1 cellular context compared by ENCODE assay signal in the genomic region with DNA sequence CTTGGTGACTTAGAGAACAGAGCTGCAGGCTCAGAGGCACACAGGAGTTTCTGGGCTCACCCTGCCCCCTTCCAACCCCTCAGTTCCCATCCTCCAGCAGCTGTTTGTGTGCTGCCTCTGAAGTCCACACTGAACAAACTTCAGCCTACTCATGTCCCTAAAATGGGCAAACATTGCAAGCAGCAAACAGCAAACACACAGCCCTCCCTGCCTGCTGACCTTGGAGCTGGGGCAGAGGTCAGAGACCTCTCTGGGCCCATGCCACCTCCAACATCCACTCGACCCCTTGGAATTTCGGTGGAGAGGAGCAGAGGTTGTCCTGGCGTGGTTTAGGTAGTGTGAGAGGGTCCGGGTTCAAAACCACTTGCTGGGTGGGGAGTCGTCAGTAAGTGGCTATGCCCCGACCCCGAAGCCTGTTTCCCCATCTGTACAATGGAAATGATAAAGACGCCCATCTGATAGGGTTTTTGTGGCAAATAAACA.
TF ChIP-seq lines count a peak whose summit lies in the region.

No MANE protein-coding gene starts in this region.

TF ChIP-seq in IMR-90, 13 proteins besides CTCF, POLR2A, EP300 and RAD21 (continued from another document):
- no peak for TF ChIP-seq MXI1 (IDR thresholded peaks at IDR 0.05; ENCODE audit: borderline replicate concordance, low read depth, low read length)
- TF ChIP-seq NFE2L2 (IDR thresholded peaks at IDR 0.05; ENCODE audit: low read depth, low read length), result no peak
- TF ChIP-seq RCOR1 (IDR thresholded peaks at IDR 0.05; ENCODE audit: insufficient replicate concordance, low read length), result no peak
- TF ChIP-seq MAZ (IDR thresholded peaks at IDR 0.05; ENCODE audit: borderline replicate concordance, low read depth, low read length), result no peak
- no peak for TF ChIP-seq BHLHE40 (IDR thresholded peaks at IDR 0.05; ENCODE audit: low read depth, low read length)
- no peak for TF ChIP-seq SMC3 (IDR thresholded peaks at IDR 0.05; ENCODE audit: low read depth, low read length)
- no peak for TF ChIP-seq CHD1 (IDR thresholded peaks at IDR 0.05; ENCODE audit: low read depth, low read length)
- TF ChIP-seq, protein P1, sequence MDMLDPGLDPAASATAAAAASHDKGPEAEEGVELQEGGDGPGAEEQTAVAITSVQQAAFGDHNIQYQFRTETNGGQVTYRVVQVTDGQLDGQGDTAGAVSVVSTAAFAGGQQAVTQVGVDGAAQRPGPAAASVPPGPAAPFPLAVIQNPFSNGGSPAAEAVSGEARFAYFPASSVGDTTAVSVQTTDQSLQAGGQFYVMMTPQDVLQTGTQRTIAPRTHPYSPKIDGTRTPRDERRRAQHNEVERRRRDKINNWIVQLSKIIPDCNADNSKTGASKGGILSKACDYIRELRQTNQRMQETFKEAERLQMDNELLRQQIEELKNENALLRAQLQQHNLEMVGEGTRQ (IDR thresholded peaks at IDR 0.05; ENCODE audit: low read depth, low read length), result no peak
- no peak for TF ChIP-seq FOS (IDR thresholded peaks at IDR 0.05; ENCODE audit: low read depth, low read length)
- TF ChIP-seq CEBPB (IDR thresholded peaks at IDR 0.05; ENCODE audit: low read depth, low read length), result no peak
- no peak for TF ChIP-seq MAFK (IDR thresholded peaks at IDR 0.05; ENCODE audit: low read depth, low read length)
- no peak for TF ChIP-seq RFX5 (IDR thresholded peaks at IDR 0.05; ENCODE audit: low read depth, low read length)
